ENCODE assay signal across 14 cellular contexts in the genomic region with DNA sequence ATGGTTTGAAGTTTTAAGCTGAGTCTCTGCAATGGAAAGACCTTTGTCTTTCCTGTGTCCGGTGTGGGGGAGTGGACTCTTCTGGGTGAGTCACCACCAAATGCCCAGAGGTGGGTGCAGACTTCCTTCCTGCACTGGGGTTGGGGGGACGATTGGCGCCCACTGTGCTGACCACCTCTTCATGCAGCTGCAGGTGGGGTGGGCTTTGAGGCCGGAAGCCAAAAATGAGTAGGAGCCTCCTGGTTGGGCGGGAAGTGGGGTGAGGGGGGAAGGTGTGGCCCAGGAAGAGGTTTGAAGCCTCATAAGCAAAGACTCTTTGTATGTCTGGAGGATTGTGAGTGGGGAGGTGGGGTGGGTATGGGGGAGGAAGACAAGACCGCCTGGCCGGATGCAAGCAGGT. TPM values are rescaled to one million over a fixed set of nuclear protein-coding genes. Genes with fewer than 3 reads are reported as not detected.
DNase-seq lines count a peak whose midpoint lies in the region; ATAC-seq and FAIRE-seq lines count a peak whose summit lies in the region.
"Had no signal": no experiment of that assay in that cellular context is flagged by ENCODE, and none has a peak within 500 bp of the region (broad histone marks: within the 10 kb centered on the region; RNA-seq: fewer than 3 reads in every experiment).

No MANE protein-coding gene starts in this region.

- POLR2A ChIA-PET in activated CD4-positive, alpha-beta memory T cell treated with anti-CD3 and anti-CD28 coated beads, Interleukin-2, amount 10 ng/mL, durations not matched to agents 7 days and 5 days (lab: Charles Lee) = interaction anchor here (0.7 to 1.4 kb wide), 7 partner anchors 9 to 119 kb away, joined by 3 to 11 read pairs (median 3); partner anchors contain the start of gene PSD4

- no peaks in the 10 kb centered on the region for H3K27me3 Mint-ChIP-seq in activated CD4-positive, alpha-beta memory T cell treated with anti-CD3 and anti-CD28 coated beads, Interleukin-2, amount 10 ng/mL, durations not matched to agents 7 days and 5 days

- no peaks in the 10 kb centered on the region for H3K9me3 ChIP-seq in effector memory CD4-positive, alpha-beta T cell (ENCODE audit: control insufficient read depth, low read length)
- H3K9me3 ChIP-seq: gastrocnemius medialis had no signal

- ATAC-seq in GM18907 (IDR thresholded peaks at IDR 0.05; ENCODE audit: unreplicated experiment) (no peak), GM21515 (IDR thresholded peaks at IDR 0.05; ENCODE audit: unreplicated experiment) (no peak)
- ATAC-seq: gastrocnemius medialis had no signal

- H3K36me3 ChIP-seq in effector memory CD4-positive, alpha-beta T cell (ENCODE audit: control insufficient read depth, insufficient read depth, low read length) = no peaks in the 10 kb centered on the region
- H3K36me3 ChIP-seq: gastrocnemius medialis had no signal

- peak overlapping the region; percentile 27 for H3K27ac ChIP-seq in effector memory CD4-positive, alpha-beta T cell (ENCODE audit: insufficient read depth, low read length, poor library complexity, severe bottlenecking)
- H3K27ac ChIP-seq: dorsolateral prefrontal cortex, RWPE1 had no signal

- H3K27ac Mint-ChIP-seq in activated CD4-positive, alpha-beta memory T cell treated with anti-CD3 and anti-CD28 coated beads, Interleukin-2, amount 10 ng/mL, durations not matched to agents 7 days and 5 days = peak overlapping the region; percentile 82

- H3K4me1 ChIP-seq in effector memory CD4-positive, alpha-beta T cell (ENCODE audit: control insufficient read depth, insufficient read depth, low read length, poor library complexity, severe bottlenecking) = peaks cover 36% of the 10 kb centered on the region

- H3K4me3 ChIP-seq in effector memory CD4-positive, alpha-beta T cell (ENCODE audit: insufficient read depth, low read depth, low read length, poor library complexity, severe bottlenecking) = no peak overlapping the region
- H3K4me3 ChIP-seq: dorsolateral prefrontal cortex, gastrocnemius medialis, smooth muscle cell had no signal

- H3K9me3 Mint-ChIP-seq in activated CD4-positive, alpha-beta memory T cell treated with anti-CD3 and anti-CD28 coated beads, Interleukin-2, amount 10 ng/mL, durations not matched to agents 7 days and 5 days = no peaks in the 10 kb centered on the region
- H3K9me3 Mint-ChIP-seq: neural crest cell had no signal

- CTCF ChIA-PET in activated CD4-positive, alpha-beta memory T cell treated with anti-CD3 and anti-CD28 coated beads, Interleukin-2, amount 10 ng/mL, durations not matched to agents 7 days and 5 days (lab: Charles Lee) = interaction anchor here (0.6 to 1.8 kb wide), 14 partner anchors 10 to 666 kb away, joined by 3 to 11 read pairs (median 4); partner anchors contain the start of gene PSD4

- peaks cover 21% of the 10 kb centered on the region for H3K36me3 Mint-ChIP-seq in activated CD4-positive, alpha-beta memory T cell treated with anti-CD3 and anti-CD28 coated beads, Interleukin-2, amount 10 ng/mL, durations not matched to agents 7 days and 5 days (ENCODE audit: low read depth)

- H3K4me1 Mint-ChIP-seq in activated CD4-positive, alpha-beta memory T cell treated with anti-CD3 and anti-CD28 coated beads, Interleukin-2, amount 10 ng/mL, durations not matched to agents 7 days and 5 days = peaks cover 68% of the 10 kb centered on the region

- DNase-seq in stimulated activated naive CD4-positive, alpha-beta T cell (lab: John Stamatoyannopoulos, UW) = peak in 5 of 6 experiments; percentile 5 to 54 (median 38)
- DNase-seq in stimulated activated naive CD4-positive, alpha-beta T cell treated with Interleukin-2 at 50 U/mL for 16 hours (lab: John Stamatoyannopoulos, UW) = no peak
- DNase-seq in activated CD4-positive, alpha-beta memory T cell treated with anti-CD3 and anti-CD28 coated beads, Interleukin-2, amount 10 ng/mL, durations not matched to agents 7 days and 5 days = peak; percentile 74
- no peak for DNase-seq in effector memory CD4-positive, alpha-beta T cell
- DNase-seq in frontal cortex (ENCODE audit: low spot score in 2 of 2) (no peak), OCI-M1 (lab: John Stamatoyannopoulos, UW) (no peak)
- DNase-seq: dorsolateral prefrontal cortex, gastrocnemius medialis had no signal

- FAIRE-seq in frontal cortex (lab: Jason Lieb, UNC) = no peak
- FAIRE-seq: keratinocyte had no signal

- H3K4me3 Mint-ChIP-seq in activated CD4-positive, alpha-beta memory T cell treated with anti-CD3 and anti-CD28 coated beads, Interleukin-2, amount 10 ng/mL, durations not matched to agents 7 days and 5 days = peak overlapping the region; percentile 26
- H3K4me3 Mint-ChIP-seq: neural crest cell had no signal

- H3K27me3 ChIP-seq in effector memory CD4-positive, alpha-beta T cell (replicated peaks; ENCODE audit: control insufficient read depth, insufficient read depth, low read length, poor library complexity, severe bottlenecking) = no peaks in the 10 kb centered on the region
- H3K27me3 ChIP-seq: gastrocnemius medialis had no signal

RNA-seq across cellular contexts. Expression of gene PAX8, which starts 27.6 kb away (rescaled TPM):
- 1 to 10 TPM; 1.7 TPM for total RNA-seq in activated CD4-positive, alpha-beta memory T cell treated with anti-CD3 and anti-CD28 coated beads, Interleukin-2, amount 10 ng/mL, durations not matched to agents 7 days and 5 days
- total RNA-seq in frontal cortex = under 0.01 TPM
- total RNA-seq: smooth muscle cell had no signal

Comparison
In these comparisons a context has a peak if more than half of its experiments do, and no peak if none do; other contexts are left out.
1. DNase-seq: peak in stimulated activated naive CD4-positive, alpha-beta T cell (5 of 6) and activated CD4-positive, alpha-beta memory T cell treated with anti-CD3 and anti-CD28 coated beads, Interleukin-2, amount 10 ng/mL, durations not matched to agents 7 days and 5 days (single experiment); none in stimulated activated naive CD4-positive, alpha-beta T cell treated with Interleukin-2 at 50 U/mL for 16 hours (single experiment), effector memory CD4-positive, alpha-beta T cell (0 of 3), frontal cortex (0 of 2) and OCI-M1 (single experiment).